ENCODE assay signal across 11 cellular contexts in genomic region chr2:152505495-152505906, GRCh38.
DNase-seq lines count a peak whose midpoint lies in the region; ATAC-seq and TF ChIP-seq lines count a peak whose summit lies in the region.
"Had no signal": no experiment of that assay in that cellular context is flagged by ENCODE, and none has a peak within 500 bp of the region (broad histone marks: within the 10 kb centered on the region; RNA-seq: fewer than 3 reads in every experiment).

No MANE protein-coding gene starts in this region.

- no peak overlapping the region for H3K14ac ChIP-seq in trophoblast cell (ENCODE audit: low read length)

- WGBS in gastroesophageal sphincter (ENCODE audit: low coverage in 1 of 2), 2 donors, result 56 to 66% methylated on average over 7 to 9 of the region's 9 CpGs
- WGBS in trophoblast cell (ENCODE audit: extremely low coverage, insufficient coverage, insufficient read length), result no CpG with 5 or more reads among the region's 9 CpGs

- TF ChIP-seq EP300 in gastroesophageal sphincter (IDR thresholded peaks at IDR 0.05), result no peak

- H3K36me3 Mint-ChIP-seq in stimulated activated memory B cell treated with anti-CD40 and anti-IgM and Interleukin-4, amounts not matched to agents 10 μg/mL and 1 μg/mL and 100 μg/mL, for 72 hours, result no peaks in the 10 kb centered on the region
- H3K36me3 Mint-ChIP-seq: activated naive CD4-positive, alpha-beta T cell treated with anti-CD3 and anti-CD28 coated beads, Interleukin-2, amount 10 ng/mL, durations not matched to agents 7 days and 5 days had no signal

- H3K79me1 ChIP-seq in trophoblast cell (ENCODE audit: low read length), result peaks cover 6% of the 10 kb centered on the region

- H2AK5ac ChIP-seq in trophoblast cell (ENCODE audit: low read length), result no peak overlapping the region

- H3K27ac ChIP-seq in gastroesophageal sphincter, result no peak overlapping the region
- no peak overlapping the region for H3K27ac ChIP-seq in trophoblast cell (ENCODE audit: low read depth, low read length)

- H4K12ac ChIP-seq in trophoblast cell (ENCODE audit: low read depth, low read length), result no peak overlapping the region

- peak overlapping the region; percentile 37 for H2BK120ac ChIP-seq in trophoblast cell (ENCODE audit: insufficient read depth, low read length, poor library complexity)

- H2BK5ac ChIP-seq in trophoblast cell (ENCODE audit: low read depth, low read length, poor library complexity), result no peak overlapping the region

- peak; percentile 13 for DNase-seq in GM12865 (ENCODE audit: low read depth)
- peak; percentile 90 for DNase-seq in SK-MEL-5 (ENCODE audit: low read depth, low spot score)
- DNase-seq in trophoblast cell, result peak; percentile 76 to 85
- no peak for DNase-seq in T-helper 9 cell
- DNase-seq: activated naive CD4-positive, alpha-beta T cell treated with anti-CD3 and anti-CD28 coated beads, Interleukin-2, amount 10 ng/mL, durations not matched to agents 7 days and 5 days; DMS79; KG1 had no signal

- H3K4me3 Mint-ChIP-seq in stimulated activated memory B cell treated with anti-CD40 and anti-IgM and Interleukin-4, amounts not matched to agents 10 μg/mL and 1 μg/mL and 100 μg/mL, for 72 hours, result no peak overlapping the region
- H3K4me3 Mint-ChIP-seq: activated naive CD4-positive, alpha-beta T cell treated with anti-CD3 and anti-CD28 coated beads, Interleukin-2, amount 10 ng/mL, durations not matched to agents 7 days and 5 days had no signal

- no peak overlapping the region for H3K23ac ChIP-seq in trophoblast cell (ENCODE audit: low read length)

- H3K4ac ChIP-seq in trophoblast cell (ENCODE audit: low read depth, low read length), result no peak overlapping the region

- no peak overlapping the region for H3K18ac ChIP-seq in trophoblast cell (ENCODE audit: low read length)

- H4K8ac ChIP-seq in trophoblast cell (ENCODE audit: low read depth, low read length), result no peak overlapping the region

- H3K9me3 ChIP-seq in gastroesophageal sphincter, result no peaks in the 10 kb centered on the region
- H3K9me3 ChIP-seq in trophoblast cell (ENCODE audit: insufficient read depth, low read depth, low read length), result no peaks in the 10 kb centered on the region

- ATAC-seq in gastroesophageal sphincter (peak; percentile 53), GM19452 (IDR thresholded peaks at IDR 0.05; ENCODE audit: unreplicated experiment) (no peak), GM19397 (IDR thresholded peaks at IDR 0.05; ENCODE audit: unreplicated experiment) (no peak)
- ATAC-seq in stimulated activated memory B cell treated with anti-CD40 and anti-IgM and Interleukin-4, amounts not matched to agents 10 μg/mL and 1 μg/mL and 100 μg/mL, for 72 hours, result no peak

- no peak for TF ChIP-seq POLR2A in gastroesophageal sphincter (IDR thresholded peaks at IDR 0.05)

- no peaks in the 10 kb centered on the region for H3K79me2 ChIP-seq in trophoblast cell (ENCODE audit: control insufficient read depth, insufficient read depth, low read length, poor library complexity)

- no peaks in the 10 kb centered on the region for H3K27me3 Mint-ChIP-seq in stimulated activated memory B cell treated with anti-CD40 and anti-IgM and Interleukin-4, amounts not matched to agents 10 μg/mL and 1 μg/mL and 100 μg/mL, for 72 hours
- H3K27me3 Mint-ChIP-seq: activated naive CD4-positive, alpha-beta T cell treated with anti-CD3 and anti-CD28 coated beads, Interleukin-2, amount 10 ng/mL, durations not matched to agents 7 days and 5 days had no signal

- H3K9ac ChIP-seq in trophoblast cell (ENCODE audit: low read length), result no peak overlapping the region

- H3K27me3 ChIP-seq in gastroesophageal sphincter (no peaks in the 10 kb centered on the region), trophoblast cell (ENCODE audit: insufficient read depth, low read length) (no peaks in the 10 kb centered on the region)

- H4K91ac ChIP-seq in trophoblast cell (ENCODE audit: low read depth, low read length), result no peak overlapping the region

- H2BK12ac ChIP-seq in trophoblast cell (ENCODE audit: low read length), result no peak overlapping the region

- H3K9me3 Mint-ChIP-seq in stimulated activated memory B cell treated with anti-CD40 and anti-IgM and Interleukin-4, amounts not matched to agents 10 μg/mL and 1 μg/mL and 100 μg/mL, for 72 hours, result peaks cover 11% of the 10 kb centered on the region
- H3K9me3 Mint-ChIP-seq: activated naive CD4-positive, alpha-beta T cell treated with anti-CD3 and anti-CD28 coated beads, Interleukin-2, amount 10 ng/mL, durations not matched to agents 7 days and 5 days had no signal

- H2AFZ ChIP-seq in trophoblast cell (ENCODE audit: insufficient read depth, low read length, poor library complexity), result no peak overlapping the region

- TF ChIP-seq CTCF in GM12865 (IDR thresholded peaks at IDR 0.05; ENCODE audit: insufficient read depth, low read depth, low read length, missing control alignments) (no peak), gastroesophageal sphincter (IDR thresholded peaks at IDR 0.05) (no peak)

- in situ Hi-C loops in SK-MEL-5 (cut with HindIII; ENCODE audit: low pct_unique_long_range_greater_than_20kb, low sequenced_read_pairs), result no loop called here

- H3K4me1 ChIP-seq in gastroesophageal sphincter, result peaks cover 0 to 6% (median 1%) of the 10 kb centered on the region in 3 donors
- H3K4me1 ChIP-seq in trophoblast cell (ENCODE audit: control insufficient read depth in 1 of 2, insufficient read depth in 2 of 2, low read length in 2 of 2), result peaks cover 2% of the 10 kb centered on the region in 2 experiments

- no peaks in the 10 kb centered on the region for H3K4me1 Mint-ChIP-seq in stimulated activated memory B cell treated with anti-CD40 and anti-IgM and Interleukin-4, amounts not matched to agents 10 μg/mL and 1 μg/mL and 100 μg/mL, for 72 hours

- no peak overlapping the region for H3K27ac Mint-ChIP-seq in stimulated activated memory B cell treated with anti-CD40 and anti-IgM and Interleukin-4, amounts not matched to agents 10 μg/mL and 1 μg/mL and 100 μg/mL, for 72 hours
- H3K27ac Mint-ChIP-seq: activated naive CD4-positive, alpha-beta T cell treated with anti-CD3 and anti-CD28 coated beads, Interleukin-2, amount 10 ng/mL, durations not matched to agents 7 days and 5 days had no signal

- H3K4me3 ChIP-seq in GM12865 (ENCODE audit: low read depth, low read length) (no peak overlapping the region), gastroesophageal sphincter (no peak overlapping the region), trophoblast cell (ENCODE audit: low read depth, low read length) (no peak overlapping the region)

- peak overlapping the region; percentile 42 for H3K4me2 ChIP-seq in trophoblast cell (ENCODE audit: low read length)

- H3K36me3 ChIP-seq in gastroesophageal sphincter, result no peaks in the 10 kb centered on the region
- H3K36me3 ChIP-seq in trophoblast cell (ENCODE audit: control insufficient read depth in 1 of 2, insufficient read depth in 2 of 2, low read length in 2 of 2), result no peaks in the 10 kb centered on the region
